31 cellular contexts compared by ENCODE assay signal in the genomic region with DNA sequence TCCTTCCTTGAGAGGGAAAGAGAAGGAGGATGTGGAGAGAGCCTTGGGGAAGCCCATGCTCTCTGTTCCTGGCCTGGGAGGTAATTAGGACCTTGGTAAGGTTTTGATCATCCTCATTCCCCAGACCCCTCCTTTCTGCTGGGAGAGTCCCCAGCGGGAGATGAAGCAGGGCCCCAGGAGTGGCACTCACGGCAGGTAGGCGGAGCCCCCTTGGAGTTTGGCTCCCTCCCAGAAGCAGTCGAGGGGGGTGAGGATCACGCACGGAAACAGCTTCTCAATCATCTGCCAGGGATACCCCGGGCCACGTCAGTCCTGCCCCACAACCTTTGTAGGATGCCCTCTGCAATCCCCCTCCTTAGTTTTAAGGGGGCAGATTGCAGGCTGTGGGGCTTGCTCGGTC. TPM values are rescaled to one million over a fixed set of nuclear protein-coding genes. Genes with fewer than 3 reads are reported as not detected.
DNase-seq lines count a peak whose midpoint lies in the region; ATAC-seq, FAIRE-seq and TF ChIP-seq lines count a peak whose summit lies in the region.
"Had no signal": no experiment of that assay in that cellular context is flagged by ENCODE, and none has a peak within 500 bp of the region (broad histone marks: within the 10 kb centered on the region; RNA-seq: fewer than 3 reads in every experiment).

No MANE protein-coding gene starts in this region.

- no peaks in the 10 kb centered on the region for H3K27me3 ChIP-seq in BLaER1 treated with 17β-estradiol and CSF1 and Interleukin-3, amounts not matched to agents 10 nM and 100 nM
- peaks cover 0 to 16% of the 10 kb centered on the region in 2 experiments; a peak in 1 of 5 replicates for H3K27me3 ChIP-seq in HepG2 (ENCODE audit: control insufficient read depth in 1 of 2, insufficient read depth in 2 of 2, low read length in 2 of 2)
- H3K27me3 ChIP-seq: ascending aorta, cardiac muscle cell, esophagus squamous epithelium, heart right ventricle, ovary, upper lobe of right lung had no signal

- DNase-seq in D341Med (ENCODE audit: low spot score) = peak; percentile 21
- DNase-seq in NCI-H2171 treated with DMSO at 0.1 percent for 48 hours (lab: John Stamatoyannopoulos, UW) = peak; percentile 25
- DNase-seq in HepG2 (ENCODE audit: low spot score) = no peak
- DNase-seq in iPS-NIHi11 (ENCODE audit: low spot score) = no peak
- DNase-seq in stimulated activated naive CD4-positive, alpha-beta T cell treated with Interleukin-2 at 50 U/mL for 16 hours (lab: John Stamatoyannopoulos, UW) = no peak
- DNase-seq: activated CD8-positive, alpha-beta memory T cell treated with anti-CD3 and anti-CD28 coated beads for 24 hours; activated gamma-delta T cell; activated naive CD8-positive, alpha-beta T cell treated with anti-CD3 and anti-CD28 coated beads, Interleukin-2, amount 10 ng/mL, durations not matched to agents 7 days and 5 days; activated T-cell treated with anti-CD3 and anti-CD28 coated beads, Interleukin-2, amount 50 U/mL, for 24 hours; esophagus squamous epithelium; foreskin melanocyte; GM23248; heart right ventricle; lower lobe of right lung; NCI-H1694 treated with DMSO at 0.1 percent for 48 hours; NCI-H446 treated with DMSO at 0.1 percent for 48 hours; retina; stimulated activated CD4-positive, alpha-beta T cell treated with anti-CD3 and anti-CD28 coated beads, Interleukin-2, amount 100 ng/mL, for 24 hours; T-helper 2 cell; upper lobe of right lung had no signal

- H3K4me2 ChIP-seq in BLaER1 treated with 17β-estradiol and CSF1 and Interleukin-3, amounts not matched to agents 10 nM and 100 nM = peak overlapping the region in 10 of 11 experiments; percentile 13 to 86 (median 44); a peak in 13 of 22 replicates
- H3K4me2 ChIP-seq in HepG2 (ENCODE audit: low read depth, low read length) = peak overlapping the region; percentile 71
- H3K4me2 ChIP-seq: smooth muscle cell had no signal

- in situ Hi-C loops in HepG2 (cut with HindIII; ENCODE audit: extremely low pct_ligation_motif_present, low pct_unique_long_range_greater_than_20kb) = loop anchor here (10.0 to 25.0 kb wide), 2 partner anchors 181 to 473 kb away; partner anchors contain the start of genes HECTD3 and UROD

- no peak for TF ChIP-seq CTCF in HepG2 (CRISPR knock-in tag; IDR thresholded peaks at IDR 0.05)

- H3K27ac ChIP-seq in BLaER1 treated with 17β-estradiol and CSF1 and Interleukin-3, amounts not matched to agents 10 nM and 100 nM = no peak overlapping the region; a peak in 1 of 22 replicates
- H3K27ac ChIP-seq in HepG2 (ENCODE audit: extremely low read length, insufficient read depth, low read length) = no peak overlapping the region
- H3K27ac ChIP-seq: ascending aorta, cardiac muscle cell, coronary artery, esophagus squamous epithelium, GM23248, heart right ventricle, lower lobe of right lung, ovary, upper lobe of right lung had no signal

- H4K20me1 ChIP-seq in BLaER1 treated with 17β-estradiol and CSF1 and Interleukin-3, amounts not matched to agents 10 nM and 100 nM = no peaks in the 10 kb centered on the region
- no peaks in the 10 kb centered on the region for H4K20me1 ChIP-seq in HepG2 (ENCODE audit: insufficient read depth, low read length)

- peaks cover 0 to 12% (median 0%) of the 10 kb centered on the region in 11 experiments; a peak in 4 of 22 replicates for H3K9me3 ChIP-seq in BLaER1 treated with 17β-estradiol and CSF1 and Interleukin-3, amounts not matched to agents 10 nM and 100 nM (replicated peaks in 1 of 11)
- H3K9me3 ChIP-seq in HepG2 (ENCODE audit: low read length) = no peaks in the 10 kb centered on the region
- H3K9me3 ChIP-seq: ascending aorta, esophagus squamous epithelium, heart right ventricle, lower lobe of right lung, ovary, upper lobe of right lung had no signal

- peaks cover 31 to 78% (median 62%) of the 10 kb centered on the region in 10 experiments for H3K4me1 ChIP-seq in BLaER1 treated with 17β-estradiol and CSF1 and Interleukin-3, amounts not matched to agents 10 nM and 100 nM
- peaks cover 77% of the 10 kb centered on the region for H3K4me1 ChIP-seq in HepG2 (ENCODE audit: insufficient read depth, low read length)
- H3K4me1 ChIP-seq: ascending aorta had no signal

- no peak for FAIRE-seq in HepG2 (lab: Jason Lieb, UNC)
- FAIRE-seq: D721Med, GM12891 had no signal

- TF ChIP-seq EP300 in HepG2 (IDR thresholded peaks at IDR 0.05; ENCODE audit: low read depth in 2 of 2, low read length in 2 of 2) (no peak), HepG2 (CRISPR knock-in tag; IDR thresholded peaks at IDR 0.05; ENCODE audit: borderline replicate concordance) (no peak)

- no peaks in the 10 kb centered on the region for H3K36me3 ChIP-seq in BLaER1 treated with 17β-estradiol and CSF1 and Interleukin-3, amounts not matched to agents 10 nM and 100 nM
- no peaks in the 10 kb centered on the region for H3K36me3 ChIP-seq in HepG2 (replicated peaks in 1 of 2; ENCODE audit: control insufficient read depth in 1 of 2, insufficient read depth in 2 of 2, low read length in 2 of 2)
- H3K36me3 ChIP-seq: ascending aorta, cardiac muscle cell, esophagus squamous epithelium, heart right ventricle, lower lobe of right lung, ovary, upper lobe of right lung had no signal

- H3K4me3 ChIP-seq in BLaER1 treated with 17β-estradiol and CSF1 and Interleukin-3, amounts not matched to agents 10 nM and 100 nM = no peak overlapping the region
- peak overlapping the region; percentile 1 to 59 (median 32); a peak in 4 of 6 replicates for H3K4me3 ChIP-seq in HepG2 (replicated peaks in 1 of 3; ENCODE audit: insufficient read depth in 1 of 3, low read depth in 2 of 3, low read length in 3 of 3)
- H3K4me3 ChIP-seq: ascending aorta, cardiac muscle cell, coronary artery, esophagus squamous epithelium, GM23248, heart right ventricle, lower lobe of right lung, ovary, smooth muscle cell, upper lobe of right lung had no signal

- 6% methylated on average over 8 of the region's 9 CpGs for WGBS in HepG2 (ENCODE audit: low lambda C conversion rate)

- intact Hi-C loops in HepG2 (cut with micrococcal nuclease; ENCODE audit: unreplicated experiment) = no loop called here

- H3K79me2 ChIP-seq in HepG2 (ENCODE audit: insufficient read depth, low read length) = no peaks in the 10 kb centered on the region

- BruUV-seq in HepG2 (replicated peaks; lab: Mats Ljungman, UMichigan) = no TSS peak

- TF ChIP-seq POLR2A in HepG2 (IDR thresholded peaks at IDR 0.05; ENCODE audit: insufficient read depth in 1 of 2, low read depth in 2 of 2, low read length in 2 of 2) = no peak

- POLR2A ChIA-PET in HepG2 (lab: Yijun Ruan, JAX) = interaction anchor here (0.7 to 4.5 kb wide), 10 partner anchors 11 to 508 kb away, joined by 3 to 51 read pairs (median 6); partner anchors contain the start of genes BTBD19, EIF2B3, PLK3 and PTCH2

- ATAC-seq in HepG2 (no peak), HG03442 (IDR thresholded peaks at IDR 0.05; ENCODE audit: unreplicated experiment) (no peak)
- ATAC-seq: heart right ventricle, upper lobe of right lung had no signal

- H2AFZ ChIP-seq in HepG2 (ENCODE audit: low read length) = peak overlapping the region; percentile 17
- H2AFZ ChIP-seq: GM23248 had no signal

- H3K9ac ChIP-seq in BLaER1 treated with 17β-estradiol and CSF1 and Interleukin-3, amounts not matched to agents 10 nM and 100 nM = peak overlapping the region in 3 of 11 experiments; percentile 2 to 36 (median 25); a peak in 3 of 22 replicates
- H3K9ac ChIP-seq in HepG2 (ENCODE audit: insufficient read depth, low read depth, low read length) = peak overlapping the region; percentile 25; the same call in 1 of the 2 replicates
- H3K9ac ChIP-seq: GM23248 had no signal

- no peak for TF ChIP-seq RAD21 in HepG2 (CRISPR knock-in tag; IDR thresholded peaks at IDR 0.05)

- CTCF ChIA-PET in HepG2 (lab: Yijun Ruan, JAX; ENCODE audit: low intra/inter-chr PET ratio, low total read pairs) = no interaction called here

RNA-seq across cellular contexts. Expression of gene PTCH2, which starts 11.5 kb away (rescaled TPM):
- total RNA-seq in HepG2 (2016; rRNA removed; fragmentation: Illumina TruSeq; extraction: Trizol) = 0.18 and 0.60 TPM in 2 replicates
- 1.0 and 1.3 TPM in 2 replicates for total RNA-seq in HepG2 (2016; cell fraction: cytosol; rRNA removed; fragmentation: Illumina TruSeq; extraction: Trizol; ENCODE audit: low read depth)
- 0.36 and 0.52 TPM in 2 replicates for total RNA-seq in HepG2 (2016; cell fraction: insoluble cytoplasmic fraction; rRNA removed; fragmentation: Illumina TruSeq; extraction: Trizol)
- total RNA-seq in HepG2 (2016; cell fraction: membrane; rRNA removed; fragmentation: Illumina TruSeq; extraction: Trizol) = 0.45 and 0.46 TPM in 2 replicates
- 1.3 and 2.2 TPM in 2 replicates for total RNA-seq in HepG2 (2016; cell fraction: nucleus; rRNA removed; fragmentation: Illumina TruSeq; extraction: Trizol)
- 1.5 and 1.7 TPM in 2 replicates for polyA plus RNA-seq in HepG2 (2011; rRNA removed)
- 0.90 and 1.3 TPM in 2 replicates for polyA plus RNA-seq in HepG2 (2011; cell fraction: cytosol; rRNA removed)
- 5.9 and 6.6 TPM in 2 replicates for polyA plus RNA-seq in HepG2 (2011; cell fraction: nucleus; rRNA removed)
- 1.0 and 1.1 TPM in 2 replicates for polyA plus RNA-seq in HepG2 (2012)
- 0.27 and 0.43 TPM in 2 replicates for polyA plus RNA-seq in HepG2 (2016; cell fraction: cytosol; fragmentation: Illumina TruSeq; extraction: Trizol; ENCODE audit: low read depth)
- polyA plus RNA-seq in HepG2 (2016; cell fraction: insoluble cytoplasmic fraction; fragmentation: Illumina TruSeq; extraction: Trizol; ENCODE audit: low read depth) = 0.28 and 0.33 TPM in 2 replicates
- 0.42 and 0.57 TPM in 2 replicates for polyA plus RNA-seq in HepG2 (2016; cell fraction: membrane; fragmentation: Illumina TruSeq; extraction: Trizol; ENCODE audit: low read depth)
- 2.9 and 3.2 TPM in 2 replicates for polyA plus RNA-seq in HepG2 (2016; cell fraction: nucleus; fragmentation: Illumina TruSeq; extraction: Trizol; ENCODE audit: insufficient read depth, low read depth)
- 0.26 and 1.5 TPM in 2 replicates for polyA minus RNA-seq in HepG2 (2011; rRNA and poly(A)+ RNA removed; ENCODE audit: low replicate concordance)
- 2.2 and 2.5 TPM in 2 replicates for polyA minus RNA-seq in HepG2 (2011; cell fraction: cytosol; rRNA and poly(A)+ RNA removed)
- 1.2 and 1.3 TPM in 2 replicates for polyA minus RNA-seq in HepG2 (2011; cell fraction: nucleus; rRNA and poly(A)+ RNA removed)
- total RNA-seq: ascending aorta, smooth muscle cell had no signal

RNA-seq across cellular contexts. Expression of gene BTBD19, which starts 23.2 kb away (rescaled TPM):
- total RNA-seq in HepG2 (2016; rRNA removed; fragmentation: Illumina TruSeq; extraction: Trizol) = 1.0 and 2.7 TPM in 2 replicates
- total RNA-seq in HepG2 (2016; cell fraction: cytosol; rRNA removed; fragmentation: Illumina TruSeq; extraction: Trizol; ENCODE audit: low read depth) = 0.51 and 0.97 TPM in 2 replicates
- 0.62 and 3.0 TPM in 2 replicates for total RNA-seq in HepG2 (2016; cell fraction: insoluble cytoplasmic fraction; rRNA removed; fragmentation: Illumina TruSeq; extraction: Trizol)
- 0.87 and 1.1 TPM in 2 replicates for total RNA-seq in HepG2 (2016; cell fraction: membrane; rRNA removed; fragmentation: Illumina TruSeq; extraction: Trizol)
- total RNA-seq in HepG2 (2016; cell fraction: nucleus; rRNA removed; fragmentation: Illumina TruSeq; extraction: Trizol) = 3.1 and 5.3 TPM in 2 replicates
- 6.7 and 8.8 TPM in 2 replicates for polyA plus RNA-seq in HepG2 (2011; rRNA removed)
- polyA plus RNA-seq in HepG2 (2011; cell fraction: cytosol; rRNA removed) = 1.8 and 2.0 TPM in 2 replicates
- 38.3 and 42.2 TPM in 2 replicates for polyA plus RNA-seq in HepG2 (2011; cell fraction: nucleus; rRNA removed)
- polyA plus RNA-seq in HepG2 (2012) = 2.6 and 2.7 TPM in 2 replicates
- 0.37 and 0.49 TPM in 2 replicates for polyA plus RNA-seq in HepG2 (2016; cell fraction: cytosol; fragmentation: Illumina TruSeq; extraction: Trizol; ENCODE audit: low read depth)
- polyA plus RNA-seq in HepG2 (2016; cell fraction: insoluble cytoplasmic fraction; fragmentation: Illumina TruSeq; extraction: Trizol; ENCODE audit: low read depth) = 0.70 and 1.9 TPM in 2 replicates
- polyA plus RNA-seq in HepG2 (2016; cell fraction: membrane; fragmentation: Illumina TruSeq; extraction: Trizol; ENCODE audit: low read depth) = 0.30 and 0.79 TPM in 2 replicates
- polyA plus RNA-seq in HepG2 (2016; cell fraction: nucleus; fragmentation: Illumina TruSeq; extraction: Trizol; ENCODE audit: insufficient read depth, low read depth) = 10.8 and 15.7 TPM in 2 replicates
- polyA minus RNA-seq in HepG2 (2011; rRNA and poly(A)+ RNA removed; ENCODE audit: low replicate concordance) = 1.2 and 11.3 TPM in 2 replicates
- 1.8 and 2.0 TPM in 2 replicates for polyA minus RNA-seq in HepG2 (2011; cell fraction: cytosol; rRNA and poly(A)+ RNA removed)
- 12.0 and 16.5 TPM in 2 replicates for polyA minus RNA-seq in HepG2 (2011; cell fraction: nucleus; rRNA and poly(A)+ RNA removed)

RNA-seq across cellular contexts. Expression of gene DYNLT4, which starts 24.4 kb away (rescaled TPM):
- 0.77 TPM in 1 of 2 replicates, not detected in the other for total RNA-seq in HepG2 (2016; rRNA removed; fragmentation: Illumina TruSeq; extraction: Trizol)
- 0.91 and 2.1 TPM in 2 replicates for total RNA-seq in HepG2 (2016; cell fraction: cytosol; rRNA removed; fragmentation: Illumina TruSeq; extraction: Trizol; ENCODE audit: low read depth)
- total RNA-seq in HepG2 (2016; cell fraction: insoluble cytoplasmic fraction; rRNA removed; fragmentation: Illumina TruSeq; extraction: Trizol) = 0.93 TPM in 1 of 2 replicates, not detected in the other
- 2.0 and 2.1 TPM in 2 replicates for total RNA-seq in HepG2 (2016; cell fraction: membrane; rRNA removed; fragmentation: Illumina TruSeq; extraction: Trizol)
- 0.91 and 2.1 TPM in 2 replicates for total RNA-seq in HepG2 (2016; cell fraction: nucleus; rRNA removed; fragmentation: Illumina TruSeq; extraction: Trizol)
- not detected in 2 replicates for polyA plus RNA-seq in HepG2 (2011; rRNA removed)
- 0.25 TPM in 1 of 2 replicates, not detected in the other for polyA plus RNA-seq in HepG2 (2011; cell fraction: cytosol; rRNA removed)
- 0.55 and 1.4 TPM in 2 replicates for polyA plus RNA-seq in HepG2 (2011; cell fraction: nucleus; rRNA removed)
- polyA plus RNA-seq in HepG2 (2012) = not detected in 2 replicates
- polyA plus RNA-seq in HepG2 (2016; cell fraction: cytosol; fragmentation: Illumina TruSeq; extraction: Trizol; ENCODE audit: low read depth) = not detected in 2 replicates
- polyA plus RNA-seq in HepG2 (2016; cell fraction: insoluble cytoplasmic fraction; fragmentation: Illumina TruSeq; extraction: Trizol; ENCODE audit: low read depth) = not detected in 2 replicates
- not detected in 2 replicates for polyA plus RNA-seq in HepG2 (2016; cell fraction: membrane; fragmentation: Illumina TruSeq; extraction: Trizol; ENCODE audit: low read depth)
- polyA plus RNA-seq in HepG2 (2016; cell fraction: nucleus; fragmentation: Illumina TruSeq; extraction: Trizol; ENCODE audit: insufficient read depth, low read depth) = not detected in 2 replicates
- polyA minus RNA-seq in HepG2 (2011; rRNA and poly(A)+ RNA removed; ENCODE audit: low replicate concordance) = 3.7 TPM in 1 of 2 replicates, not detected in the other
- 0.88 TPM in 1 of 2 replicates, not detected in the other for polyA minus RNA-seq in HepG2 (2011; cell fraction: cytosol; rRNA and poly(A)+ RNA removed)
- 3.4 and 10.9 TPM in 2 replicates for polyA minus RNA-seq in HepG2 (2011; cell fraction: nucleus; rRNA and poly(A)+ RNA removed)
- total RNA-seq: ascending aorta, cardiac muscle cell, esophagus squamous epithelium, GM23248, MCF 10A, mucosa of gallbladder, upper lobe of right lung had no signal

RNA-seq across cellular contexts. Expression of gene PLK3, which starts 31.3 kb away (rescaled TPM):
- 4.5 and 9.8 TPM in 2 replicates for total RNA-seq in HepG2 (2016; rRNA removed; fragmentation: Illumina TruSeq; extraction: Trizol)
- 10.4 and 10.6 TPM in 2 replicates for total RNA-seq in HepG2 (2016; cell fraction: cytosol; rRNA removed; fragmentation: Illumina TruSeq; extraction: Trizol; ENCODE audit: low read depth)
- 3.0 and 11.4 TPM in 2 replicates for total RNA-seq in HepG2 (2016; cell fraction: insoluble cytoplasmic fraction; rRNA removed; fragmentation: Illumina TruSeq; extraction: Trizol)
- 7.7 and 8.3 TPM in 2 replicates for total RNA-seq in HepG2 (2016; cell fraction: membrane; rRNA removed; fragmentation: Illumina TruSeq; extraction: Trizol)
- 14.5 and 18.3 TPM in 2 replicates for total RNA-seq in HepG2 (2016; cell fraction: nucleus; rRNA removed; fragmentation: Illumina TruSeq; extraction: Trizol)
- 16.9 and 23.4 TPM in 2 replicates for polyA plus RNA-seq in HepG2 (2011; rRNA removed)
- polyA plus RNA-seq in HepG2 (2011; cell fraction: cytosol; rRNA removed) = 7.7 and 8.3 TPM in 2 replicates
- polyA plus RNA-seq in HepG2 (2011; cell fraction: nucleus; rRNA removed) = 101 and 106 TPM in 2 replicates
- polyA plus RNA-seq in HepG2 (2012) = 4.3 and 8.5 TPM in 2 replicates
- polyA plus RNA-seq in HepG2 (2016; cell fraction: cytosol; fragmentation: Illumina TruSeq; extraction: Trizol; ENCODE audit: low read depth) = 2.2 and 2.4 TPM in 2 replicates
- polyA plus RNA-seq in HepG2 (2016; cell fraction: insoluble cytoplasmic fraction; fragmentation: Illumina TruSeq; extraction: Trizol; ENCODE audit: low read depth) = 5.2 and 6.6 TPM in 2 replicates
- 3.1 and 3.6 TPM in 2 replicates for polyA plus RNA-seq in HepG2 (2016; cell fraction: membrane; fragmentation: Illumina TruSeq; extraction: Trizol; ENCODE audit: low read depth)
- polyA plus RNA-seq in HepG2 (2016; cell fraction: nucleus; fragmentation: Illumina TruSeq; extraction: Trizol; ENCODE audit: insufficient read depth, low read depth) = 41.8 and 43.4 TPM in 2 replicates
- 10.1 and 27.4 TPM in 2 replicates for polyA minus RNA-seq in HepG2 (2011; rRNA and poly(A)+ RNA removed; ENCODE audit: low replicate concordance)
- polyA minus RNA-seq in HepG2 (2011; cell fraction: cytosol; rRNA and poly(A)+ RNA removed) = 5.1 and 11.4 TPM in 2 replicates
- 37.5 and 48.6 TPM in 2 replicates for polyA minus RNA-seq in HepG2 (2011; cell fraction: nucleus; rRNA and poly(A)+ RNA removed)

RNA-seq across cellular contexts. Expression of gene BEST4, which starts 43.5 kb away (rescaled TPM):
- total RNA-seq in HepG2 (2016; rRNA removed; fragmentation: Illumina TruSeq; extraction: Trizol) = 1.4 TPM in 2 replicates
- total RNA-seq in HepG2 (2016; cell fraction: cytosol; rRNA removed; fragmentation: Illumina TruSeq; extraction: Trizol; ENCODE audit: low read depth) = 0.40 and 0.62 TPM in 2 replicates
- 1.4 and 1.5 TPM in 2 replicates for total RNA-seq in HepG2 (2016; cell fraction: insoluble cytoplasmic fraction; rRNA removed; fragmentation: Illumina TruSeq; extraction: Trizol)
- total RNA-seq in HepG2 (2016; cell fraction: membrane; rRNA removed; fragmentation: Illumina TruSeq; extraction: Trizol) = 1.0 TPM in 2 replicates
- total RNA-seq in HepG2 (2016; cell fraction: nucleus; rRNA removed; fragmentation: Illumina TruSeq; extraction: Trizol) = 0.63 and 1.2 TPM in 2 replicates
- 0.71 and 0.77 TPM in 2 replicates for polyA plus RNA-seq in HepG2 (2011; rRNA removed)
- 0.91 and 1.0 TPM in 2 replicates for polyA plus RNA-seq in HepG2 (2011; cell fraction: cytosol; rRNA removed)
- 0.93 and 1.1 TPM in 2 replicates for polyA plus RNA-seq in HepG2 (2011; cell fraction: nucleus; rRNA removed)
- 1.1 and 1.4 TPM in 2 replicates for polyA plus RNA-seq in HepG2 (2012)
- 0.60 and 0.74 TPM in 2 replicates for polyA plus RNA-seq in HepG2 (2016; cell fraction: cytosol; fragmentation: Illumina TruSeq; extraction: Trizol; ENCODE audit: low read depth)
- polyA plus RNA-seq in HepG2 (2016; cell fraction: insoluble cytoplasmic fraction; fragmentation: Illumina TruSeq; extraction: Trizol; ENCODE audit: low read depth) = 2.0 TPM in 2 replicates
- polyA plus RNA-seq in HepG2 (2016; cell fraction: membrane; fragmentation: Illumina TruSeq; extraction: Trizol; ENCODE audit: low read depth) = 0.73 and 0.86 TPM in 2 replicates
- polyA plus RNA-seq in HepG2 (2016; cell fraction: nucleus; fragmentation: Illumina TruSeq; extraction: Trizol; ENCODE audit: insufficient read depth, low read depth) = 1.5 and 1.8 TPM in 2 replicates
- polyA minus RNA-seq in HepG2 (2011; rRNA and poly(A)+ RNA removed; ENCODE audit: low replicate concordance) = 0.26 and 0.35 TPM in 2 replicates
- 0.59 and 0.62 TPM in 2 replicates for polyA minus RNA-seq in HepG2 (2011; cell fraction: cytosol; rRNA and poly(A)+ RNA removed)
- polyA minus RNA-seq in HepG2 (2011; cell fraction: nucleus; rRNA and poly(A)+ RNA removed) = 0.25 and 0.52 TPM in 2 replicates
- total RNA-seq: ascending aorta, upper lobe of right lung had no signal

Comparison
In these comparisons a context has a peak if more than half of its experiments do, and no peak if none do; other contexts are left out.
1. H3K4me3 ChIP-seq: peak in HepG2 (3 of 3); none in BLaER1 treated with 17β-estradiol and CSF1 and Interleukin-3, amounts not matched to agents 10 nM and 100 nM (0 of 10).
2. DNase-seq: peak in D341Med (single experiment) and NCI-H2171 treated with DMSO at 0.1 percent for 48 hours (single experiment); none in HepG2 (single experiment), iPS-NIHi11 (single experiment) and stimulated activated naive CD4-positive, alpha-beta T cell treated with Interleukin-2 at 50 U/mL for 16 hours (single experiment).